Comparison of ENCODE assay signal across 12 cellular contexts in genomic region chr5:10699281-10699874, GRCh38.
DNase-seq lines count a peak whose midpoint lies in the region; ATAC-seq and TF ChIP-seq lines count a peak whose summit lies in the region.
"Had no signal": no experiment of that assay in that cellular context is flagged by ENCODE, and none has a peak within 500 bp of the region (broad histone marks: within the 10 kb centered on the region; RNA-seq: fewer than 3 reads in every experiment).

No MANE protein-coding gene starts in this region.

- TF ChIP-seq CTCF in osteocyte (IDR thresholded peaks at IDR 0.05) (no peak), CD14-positive monocyte (IDR thresholded peaks at IDR 0.05) (no peak)

- H3K27ac Mint-ChIP-seq in IgD-negative memory B cell: peak overlapping the region; percentile 43 to 98 (median 96)
- H3K27ac Mint-ChIP-seq in osteocyte (ENCODE audit: unreplicated experiment): peak overlapping the region; percentile 28
- H3K27ac Mint-ChIP-seq in CD14-positive monocyte: peak overlapping the region in 3 of 7 donors; percentile 67 to 80 (median 68)
- no peak overlapping the region for H3K27ac Mint-ChIP-seq in activated naive CD4-positive, alpha-beta T cell treated with anti-CD3 and anti-CD28 coated beads, Interleukin-2, amount 10 ng/mL, durations not matched to agents 7 days and 5 days
- H3K27ac Mint-ChIP-seq: activated CD4-positive, alpha-beta memory T cell treated with anti-CD3 and anti-CD28 coated beads for 36 hours; nephron had no signal

- CTCF ChIA-PET in activated naive CD4-positive, alpha-beta T cell treated with anti-CD3 and anti-CD28 coated beads, Interleukin-2, amount 10 ng/mL, durations not matched to agents 7 days and 5 days (lab: Charles Lee): no interaction called here

- H3K4me3 Mint-ChIP-seq in IgD-negative memory B cell: peak overlapping the region in 3 of 4 donors; percentile 7 to 92 (median 59)
- no peak overlapping the region for H3K4me3 Mint-ChIP-seq in osteocyte (ENCODE audit: unreplicated experiment)
- no peak overlapping the region for H3K4me3 Mint-ChIP-seq in CD14-positive monocyte
- no peak overlapping the region for H3K4me3 Mint-ChIP-seq in activated naive CD4-positive, alpha-beta T cell treated with anti-CD3 and anti-CD28 coated beads, Interleukin-2, amount 10 ng/mL, durations not matched to agents 7 days and 5 days
- H3K4me3 Mint-ChIP-seq: activated CD4-positive, alpha-beta memory T cell treated with anti-CD3 and anti-CD28 coated beads for 36 hours; nephron had no signal

- H3K27me3 Mint-ChIP-seq in IgD-negative memory B cell: peaks cover 1% of the 10 kb centered on the region
- no peaks in the 10 kb centered on the region for H3K27me3 Mint-ChIP-seq in osteocyte (ENCODE audit: unreplicated experiment)
- H3K27me3 Mint-ChIP-seq in CD14-positive monocyte (ENCODE audit: low read depth in 3 of 3): peaks cover 0 to 3% (median 0%) of the 10 kb centered on the region in 3 donors
- no peaks in the 10 kb centered on the region for H3K27me3 Mint-ChIP-seq in activated naive CD4-positive, alpha-beta T cell treated with anti-CD3 and anti-CD28 coated beads, Interleukin-2, amount 10 ng/mL, durations not matched to agents 7 days and 5 days
- H3K27me3 Mint-ChIP-seq: activated CD4-positive, alpha-beta memory T cell treated with anti-CD3 and anti-CD28 coated beads for 36 hours had no signal

- ATAC-seq in GM19025 (IDR thresholded peaks at IDR 0.05; ENCODE audit: low read depth, unreplicated experiment) (peak; percentile 37), HG02678 (IDR thresholded peaks at IDR 0.05; ENCODE audit: unreplicated experiment) (peak; percentile 54), GM18520 (IDR thresholded peaks at IDR 0.05; ENCODE audit: unreplicated experiment) (no peak)

- DNase-seq in osteocyte (ENCODE audit: extremely low spot score, unreplicated experiment): no peak
- DNase-seq in activated T-cell treated with anti-CD3 and anti-CD28 coated beads for 4 hours: no peak
- DNase-seq in CD14-positive monocyte (ENCODE audit: low spot score): no peak
- no peak for DNase-seq in activated naive CD4-positive, alpha-beta T cell treated with anti-CD3 and anti-CD28 coated beads, Interleukin-2, amount 10 ng/mL, durations not matched to agents 7 days and 5 days
- DNase-seq: activated CD4-positive, alpha-beta memory T cell treated with anti-CD3 and anti-CD28 coated beads for 36 hours; cerebellar nuclear complex; NCI-H82 had no signal

- intact Hi-C loops in CD14-positive monocyte (cut with micrococcal nuclease): loop anchor here (10.0 kb wide), 2 partner anchors 155 to 245 kb away; no protein-coding TSS in a partner anchor

- no peaks in the 10 kb centered on the region for H3K9me3 Mint-ChIP-seq in IgD-negative memory B cell
- H3K9me3 Mint-ChIP-seq in osteocyte (ENCODE audit: unreplicated experiment): no peaks in the 10 kb centered on the region
- H3K9me3 Mint-ChIP-seq in CD14-positive monocyte: no peaks in the 10 kb centered on the region
- H3K9me3 Mint-ChIP-seq in activated naive CD4-positive, alpha-beta T cell treated with anti-CD3 and anti-CD28 coated beads, Interleukin-2, amount 10 ng/mL, durations not matched to agents 7 days and 5 days: no peaks in the 10 kb centered on the region
- H3K9me3 Mint-ChIP-seq: activated CD4-positive, alpha-beta memory T cell treated with anti-CD3 and anti-CD28 coated beads for 36 hours; nephron had no signal

- H3K4me1 Mint-ChIP-seq in IgD-negative memory B cell (peaks cover 31 to 39% (median 35%) of the 10 kb centered on the region in 3 donors), osteocyte (ENCODE audit: unreplicated experiment) (peaks cover 46% of the 10 kb centered on the region), CD14-positive monocyte (peaks cover 16% of the 10 kb centered on the region)
- peaks cover 16% of the 10 kb centered on the region for H3K4me1 Mint-ChIP-seq in activated naive CD4-positive, alpha-beta T cell treated with anti-CD3 and anti-CD28 coated beads, Interleukin-2, amount 10 ng/mL, durations not matched to agents 7 days and 5 days

- peaks cover 5% of the 10 kb centered on the region for H3K36me3 Mint-ChIP-seq in IgD-negative memory B cell
- peaks cover 3% of the 10 kb centered on the region for H3K36me3 Mint-ChIP-seq in osteocyte (ENCODE audit: unreplicated experiment)
- peaks cover 36 to 38% of the 10 kb centered on the region in 2 donors for H3K36me3 Mint-ChIP-seq in CD14-positive monocyte
- peaks cover 3% of the 10 kb centered on the region for H3K36me3 Mint-ChIP-seq in activated naive CD4-positive, alpha-beta T cell treated with anti-CD3 and anti-CD28 coated beads, Interleukin-2, amount 10 ng/mL, durations not matched to agents 7 days and 5 days

Comparison
In these comparisons a context has a peak if more than half of its experiments do, and no peak if none do; other contexts are left out.
1. H3K4me3 Mint-ChIP-seq: peak in IgD-negative memory B cell (3 of 4); none in osteocyte (single experiment), CD14-positive monocyte (0 of 2) and activated naive CD4-positive, alpha-beta T cell treated with anti-CD3 and anti-CD28 coated beads, Interleukin-2, amount 10 ng/mL, durations not matched to agents 7 days and 5 days (single experiment).